Comparison of ENCODE assay signal across 7 cellular contexts in the genomic region with DNA sequence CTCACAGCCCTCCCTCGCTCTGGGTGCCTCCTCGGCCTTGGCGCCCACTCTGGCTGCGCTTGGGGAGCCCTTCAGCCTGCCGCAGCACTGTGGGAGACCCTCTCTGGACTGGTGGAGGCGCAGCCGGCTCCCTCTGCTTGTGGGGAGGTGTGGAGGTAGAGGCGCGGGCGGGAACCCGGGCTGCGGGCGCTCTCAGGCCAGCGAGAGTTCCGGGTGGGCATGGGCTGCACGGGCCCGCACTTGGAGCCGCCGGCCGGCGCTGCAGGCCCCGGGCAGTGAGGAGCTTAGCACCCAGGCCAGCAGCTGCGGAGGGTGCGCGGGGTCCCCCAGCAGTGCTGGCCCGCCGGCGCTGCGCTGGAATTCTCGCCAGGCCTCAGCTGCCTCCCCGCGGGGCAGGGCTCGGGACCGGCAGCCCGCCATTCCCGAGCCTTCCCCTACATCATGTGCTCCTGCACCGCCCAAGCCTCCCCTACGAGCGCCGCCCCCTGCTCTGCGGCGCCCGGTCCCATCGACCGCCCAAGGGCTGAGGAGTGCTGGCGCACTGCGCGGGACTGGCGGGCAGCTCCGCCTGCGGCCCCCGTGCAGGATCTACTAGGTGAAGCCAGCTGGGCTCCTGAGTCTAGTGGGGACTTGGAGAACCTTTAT.
"Had no signal": no experiment of that assay in that cellular context is flagged by ENCODE, and none has a peak within 500 bp of the region (broad histone marks: within the 10 kb centered on the region; RNA-seq: fewer than 3 reads in every experiment).

No MANE protein-coding gene starts in this region.

- ATAC-seq: GM23338 had no signal

- H3K9me3 Mint-ChIP-seq: H9 had no signal

- H3K4me3 Mint-ChIP-seq: GM23338, H9 had no signal

- FAIRE-seq: H1, H54, HTR-8/SVneo had no signal

- DNase-seq: H9, HCEC 1CT, IMR-90 had no signal

- H3K4me3 ChIP-seq: GM23338 had no signal

- H3K27ac Mint-ChIP-seq: GM23338, H9 had no signal
